9 cellular contexts compared by ENCODE assay signal in the genomic region with DNA sequence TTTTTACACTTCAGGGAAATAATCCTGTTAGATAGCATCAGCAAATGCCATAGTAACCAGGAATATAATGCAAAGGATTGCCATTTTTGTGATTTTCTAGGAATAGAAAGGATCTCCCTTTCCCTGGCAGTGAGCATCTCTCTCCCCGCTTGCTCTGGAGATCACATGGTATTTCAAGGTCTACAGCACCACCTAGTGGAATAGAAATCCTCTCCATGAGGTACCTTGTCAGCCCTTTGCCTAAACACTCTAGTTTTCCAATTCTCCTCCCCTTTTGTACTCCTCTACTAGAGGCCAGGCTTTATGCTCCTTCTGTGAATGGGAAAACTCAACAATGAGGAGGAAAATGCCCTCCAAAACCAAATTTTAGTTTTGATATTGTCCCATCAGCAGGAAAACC.
DNase-seq lines count a peak whose midpoint lies in the region; ATAC-seq and TF ChIP-seq lines count a peak whose summit lies in the region.
"Had no signal": no experiment of that assay in that cellular context is flagged by ENCODE, and none has a peak within 500 bp of the region (broad histone marks: within the 10 kb centered on the region; RNA-seq: fewer than 3 reads in every experiment).

No MANE protein-coding gene starts in this region.

- no peaks in the 10 kb centered on the region for H3K79me2 ChIP-seq in neural progenitor cell (ENCODE audit: low read depth)

- H2AFZ ChIP-seq in neural progenitor cell (replicated peaks), result no peak overlapping the region

- peaks cover 69% of the 10 kb centered on the region for H3K36me3 Mint-ChIP-seq in neural progenitor cell

- in situ Hi-C loops in astrocyte of the spinal cord (cut with HindIII; ENCODE audit: low sequenced_read_pairs), result no loop called here

- no peaks in the 10 kb centered on the region for H3F3A ChIP-seq in neural progenitor cell (ENCODE audit: low read depth)

- no peaks in the 10 kb centered on the region for H3K36me3 ChIP-seq in neural progenitor cell

- no peak overlapping the region for H3K9ac ChIP-seq in neural progenitor cell

- peaks cover 73% of the 10 kb centered on the region for H3K9me3 Mint-ChIP-seq in neural progenitor cell

- TF ChIP-seq CTCF in astrocyte of the spinal cord (IDR thresholded peaks at IDR 0.05; ENCODE audit: low read depth, low read length) (peak; percentile 37), neural progenitor cell (IDR thresholded peaks at IDR 0.05) (peak; percentile 46), omental fat pad (IDR thresholded peaks at IDR 0.05) (no peak)

- H4K20me1 ChIP-seq in neural progenitor cell (ENCODE audit: low read depth), result no peaks in the 10 kb centered on the region

- DNase-seq in NCI-H82 (lab: John Stamatoyannopoulos, UW) (peak; percentile 69), NCI-H82 treated with DMSO at 0.1 percent for 48 hours (lab: John Stamatoyannopoulos, UW; ENCODE audit: unreplicated experiment) (no peak), HuH-7.5 (ENCODE audit: low spot score) (peak; percentile 50), astrocyte of the spinal cord (ENCODE audit: low read depth, low spot score) (peak; percentile 44), neural progenitor cell (ENCODE audit: low spot score) (peak; percentile 56), medulla oblongata (ENCODE audit: extremely low spot score) (no peak), omental fat pad (ENCODE audit: low spot score) (no peak)
- DNase-seq in stimulated activated CD4-positive, alpha-beta T cell treated with anti-CD3 and anti-CD28 coated beads, Interleukin-4, amount 100 ng/mL, for 1 hour, result no peak
- DNase-seq: activated CD4-positive, alpha-beta T cell treated with anti-CD3 and anti-CD28 coated beads, Interleukin-2, amount 50 U/mL, for 48 hours had no signal

- no peaks in the 10 kb centered on the region for H3K4me1 ChIP-seq in neural progenitor cell

- H3K4me2 ChIP-seq in neural progenitor cell, result no peak overlapping the region

- H3K27me3 Mint-ChIP-seq in neural progenitor cell (ENCODE audit: insufficient read depth, low read depth), result peaks cover 7% of the 10 kb centered on the region

- no peak overlapping the region for H3K27ac ChIP-seq in neural progenitor cell

- H3K4me3 Mint-ChIP-seq in neural progenitor cell, result no peak overlapping the region

- H3K4me3 ChIP-seq in astrocyte of the spinal cord (ENCODE audit: low read depth, low read length) (no peak overlapping the region), neural progenitor cell (no peak overlapping the region)

- H3K4me1 Mint-ChIP-seq in neural progenitor cell, result no peaks in the 10 kb centered on the region

- H3K9me3 ChIP-seq in neural progenitor cell (ENCODE audit: low read depth), result peaks cover 37% of the 10 kb centered on the region

- no peak for ATAC-seq in omental fat pad (ENCODE audit: low FRiP score)

- no peak overlapping the region for H3K27ac Mint-ChIP-seq in neural progenitor cell

- H3K27me3 ChIP-seq in neural progenitor cell, result no peaks in the 10 kb centered on the region

Comparison
In these comparisons a context has a peak if more than half of its experiments do, and no peak if none do; other contexts are left out.
1. DNase-seq: peak in NCI-H82 (single experiment), HuH-7.5 (single experiment), astrocyte of the spinal cord (single experiment) and neural progenitor cell (single experiment); none in NCI-H82 treated with DMSO at 0.1 percent for 48 hours (single experiment), medulla oblongata (single experiment), omental fat pad (single experiment) and stimulated activated CD4-positive, alpha-beta T cell treated with anti-CD3 and anti-CD28 coated beads, Interleukin-4, amount 100 ng/mL, for 1 hour (single experiment).
2. CTCF ChIP-seq: peak in astrocyte of the spinal cord (single experiment) and neural progenitor cell (single experiment); none in omental fat pad (0 of 3).